1 cellular context compared by ENCODE assay signal in the genomic region with DNA sequence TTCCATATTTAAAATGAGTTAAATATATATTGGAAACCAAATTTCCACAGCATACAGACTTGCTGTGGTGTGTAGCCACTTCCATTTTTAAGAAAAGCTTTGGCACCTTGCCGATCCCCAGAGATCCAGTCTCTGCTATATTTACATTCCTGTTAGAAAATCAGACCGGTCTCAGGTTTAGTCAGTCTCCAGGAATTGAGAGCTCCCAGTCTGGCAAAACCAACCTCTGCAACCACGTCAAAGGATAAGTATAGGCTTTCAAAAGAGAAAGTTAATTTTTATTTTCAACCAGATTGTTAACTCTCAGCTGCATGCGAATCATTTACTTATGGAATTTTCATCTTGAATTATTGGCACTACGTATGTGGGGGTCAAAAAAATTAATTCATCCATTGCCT.
TF ChIP-seq lines count a peak whose summit lies in the region.

No MANE protein-coding gene starts in this region.

TF ChIP-seq in GM23338, 12 proteins besides CTCF, POLR2A, EP300 and RAD21 (continued from another document):
- TF ChIP-seq, protein P1, sequence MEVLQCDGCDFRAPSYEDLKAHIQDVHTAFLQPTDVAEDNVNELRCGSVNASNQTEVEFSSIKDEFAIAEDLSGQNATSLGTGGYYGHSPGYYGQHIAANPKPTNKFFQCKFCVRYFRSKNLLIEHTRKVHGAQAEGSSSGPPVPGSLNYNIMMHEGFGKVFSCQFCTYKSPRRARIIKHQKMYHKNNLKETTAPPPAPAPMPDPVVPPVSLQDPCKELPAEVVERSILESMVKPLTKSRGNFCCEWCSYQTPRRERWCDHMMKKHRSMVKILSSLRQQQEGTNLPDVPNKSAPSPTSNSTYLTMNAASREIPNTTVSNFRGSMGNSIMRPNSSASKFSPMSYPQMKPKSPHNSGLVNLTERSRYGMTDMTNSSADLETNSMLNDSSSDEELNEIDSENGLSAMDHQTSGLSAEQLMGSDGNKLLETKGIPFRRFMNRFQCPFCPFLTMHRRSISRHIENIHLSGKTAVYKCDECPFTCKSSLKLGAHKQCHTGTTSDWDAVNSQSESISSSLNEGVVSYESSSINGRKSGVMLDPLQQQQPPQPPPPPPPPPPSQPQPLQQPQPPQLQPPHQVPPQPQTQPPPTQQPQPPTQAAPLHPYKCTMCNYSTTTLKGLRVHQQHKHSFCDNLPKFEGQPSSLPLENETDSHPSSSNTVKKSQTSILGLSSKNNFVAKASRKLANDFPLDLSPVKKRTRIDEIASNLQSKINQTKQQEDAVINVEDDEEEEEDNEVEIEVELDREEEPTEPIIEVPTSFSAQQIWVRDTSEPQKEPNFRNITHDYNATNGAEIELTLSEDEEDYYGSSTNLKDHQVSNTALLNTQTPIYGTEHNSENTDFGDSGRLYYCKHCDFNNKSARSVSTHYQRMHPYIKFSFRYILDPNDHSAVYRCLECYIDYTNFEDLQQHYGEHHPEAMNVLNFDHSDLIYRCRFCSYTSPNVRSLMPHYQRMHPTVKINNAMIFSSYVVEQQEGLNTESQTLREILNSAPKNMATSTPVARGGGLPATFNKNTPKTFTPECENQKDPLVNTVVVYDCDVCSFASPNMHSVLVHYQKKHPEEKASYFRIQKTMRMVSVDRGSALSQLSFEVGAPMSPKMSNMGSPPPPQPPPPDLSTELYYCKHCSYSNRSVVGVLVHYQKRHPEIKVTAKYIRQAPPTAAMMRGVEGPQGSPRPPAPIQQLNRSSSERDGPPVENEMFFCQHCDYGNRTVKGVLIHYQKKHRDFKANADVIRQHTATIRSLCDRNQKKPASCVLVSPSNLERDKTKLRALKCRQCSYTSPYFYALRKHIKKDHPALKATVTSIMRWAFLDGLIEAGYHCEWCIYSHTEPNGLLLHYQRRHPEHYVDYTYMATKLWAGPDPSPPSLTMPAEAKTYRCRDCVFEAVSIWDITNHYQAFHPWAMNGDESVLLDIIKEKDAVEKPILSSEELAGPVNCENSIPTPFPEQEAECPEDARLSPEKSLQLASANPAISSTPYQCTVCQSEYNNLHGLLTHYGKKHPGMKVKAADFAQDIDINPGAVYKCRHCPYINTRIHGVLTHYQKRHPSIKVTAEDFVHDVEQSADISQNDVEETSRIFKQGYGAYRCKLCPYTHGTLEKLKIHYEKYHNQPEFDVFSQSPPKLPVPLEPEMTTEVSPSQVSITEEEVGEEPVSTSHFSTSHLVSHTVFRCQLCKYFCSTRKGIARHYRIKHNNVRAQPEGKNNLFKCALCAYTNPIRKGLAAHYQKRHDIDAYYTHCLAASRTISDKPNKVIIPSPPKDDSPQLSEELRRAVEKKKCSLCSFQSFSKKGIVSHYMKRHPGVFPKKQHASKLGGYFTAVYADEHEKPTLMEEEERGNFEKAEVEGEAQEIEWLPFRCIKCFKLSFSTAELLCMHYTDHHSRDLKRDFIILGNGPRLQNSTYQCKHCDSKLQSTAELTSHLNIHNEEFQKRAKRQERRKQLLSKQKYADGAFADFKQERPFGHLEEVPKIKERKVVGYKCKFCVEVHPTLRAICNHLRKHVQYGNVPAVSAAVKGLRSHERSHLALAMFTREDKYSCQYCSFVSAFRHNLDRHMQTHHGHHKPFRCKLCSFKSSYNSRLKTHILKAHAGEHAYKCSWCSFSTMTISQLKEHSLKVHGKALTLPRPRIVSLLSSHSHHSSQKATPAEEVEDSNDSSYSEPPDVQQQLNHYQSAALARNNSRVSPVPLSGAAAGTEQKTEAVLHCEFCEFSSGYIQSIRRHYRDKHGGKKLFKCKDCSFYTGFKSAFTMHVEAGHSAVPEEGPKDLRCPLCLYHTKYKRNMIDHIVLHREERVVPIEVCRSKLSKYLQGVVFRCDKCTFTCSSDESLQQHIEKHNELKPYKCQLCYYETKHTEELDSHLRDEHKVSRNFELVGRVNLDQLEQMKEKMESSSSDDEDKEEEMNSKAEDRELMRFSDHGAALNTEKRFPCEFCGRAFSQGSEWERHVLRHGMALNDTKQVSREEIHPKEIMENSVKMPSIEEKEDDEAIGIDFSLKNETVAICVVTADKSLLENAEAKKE (CRISPR knock-in tag; IDR thresholded peaks at IDR 0.05): no peak
- no peak for TF ChIP-seq POLR2AphosphoS5 (IDR thresholded peaks at IDR 0.05; ENCODE audit: low read depth)
- no peak for TF ChIP-seq CREB1 (CRISPR knock-in tag; IDR thresholded peaks at IDR 0.05; ENCODE audit: low read depth)
- TF ChIP-seq EZH2 (IDR thresholded peaks at IDR 0.05; ENCODE audit: low read depth, unreplicated experiment): no peak
- TF ChIP-seq ZNF114 (CRISPR knock-in tag; IDR thresholded peaks at IDR 0.05): no peak
- TF ChIP-seq ZNF331 (CRISPR knock-in tag; IDR thresholded peaks at IDR 0.05; ENCODE audit: low read depth): no peak
- TF ChIP-seq, protein P2, sequence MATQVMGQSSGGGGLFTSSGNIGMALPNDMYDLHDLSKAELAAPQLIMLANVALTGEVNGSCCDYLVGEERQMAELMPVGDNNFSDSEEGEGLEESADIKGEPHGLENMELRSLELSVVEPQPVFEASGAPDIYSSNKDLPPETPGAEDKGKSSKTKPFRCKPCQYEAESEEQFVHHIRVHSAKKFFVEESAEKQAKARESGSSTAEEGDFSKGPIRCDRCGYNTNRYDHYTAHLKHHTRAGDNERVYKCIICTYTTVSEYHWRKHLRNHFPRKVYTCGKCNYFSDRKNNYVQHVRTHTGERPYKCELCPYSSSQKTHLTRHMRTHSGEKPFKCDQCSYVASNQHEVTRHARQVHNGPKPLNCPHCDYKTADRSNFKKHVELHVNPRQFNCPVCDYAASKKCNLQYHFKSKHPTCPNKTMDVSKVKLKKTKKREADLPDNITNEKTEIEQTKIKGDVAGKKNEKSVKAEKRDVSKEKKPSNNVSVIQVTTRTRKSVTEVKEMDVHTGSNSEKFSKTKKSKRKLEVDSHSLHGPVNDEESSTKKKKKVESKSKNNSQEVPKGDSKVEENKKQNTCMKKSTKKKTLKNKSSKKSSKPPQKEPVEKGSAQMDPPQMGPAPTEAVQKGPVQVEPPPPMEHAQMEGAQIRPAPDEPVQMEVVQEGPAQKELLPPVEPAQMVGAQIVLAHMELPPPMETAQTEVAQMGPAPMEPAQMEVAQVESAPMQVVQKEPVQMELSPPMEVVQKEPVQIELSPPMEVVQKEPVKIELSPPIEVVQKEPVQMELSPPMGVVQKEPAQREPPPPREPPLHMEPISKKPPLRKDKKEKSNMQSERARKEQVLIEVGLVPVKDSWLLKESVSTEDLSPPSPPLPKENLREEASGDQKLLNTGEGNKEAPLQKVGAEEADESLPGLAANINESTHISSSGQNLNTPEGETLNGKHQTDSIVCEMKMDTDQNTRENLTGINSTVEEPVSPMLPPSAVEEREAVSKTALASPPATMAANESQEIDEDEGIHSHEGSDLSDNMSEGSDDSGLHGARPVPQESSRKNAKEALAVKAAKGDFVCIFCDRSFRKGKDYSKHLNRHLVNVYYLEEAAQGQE (IDR thresholded peaks at IDR 0.05; ENCODE audit: unreplicated experiment): no peak
